Comparison of ENCODE assay signal across 1 cellular context in the genomic region with DNA sequence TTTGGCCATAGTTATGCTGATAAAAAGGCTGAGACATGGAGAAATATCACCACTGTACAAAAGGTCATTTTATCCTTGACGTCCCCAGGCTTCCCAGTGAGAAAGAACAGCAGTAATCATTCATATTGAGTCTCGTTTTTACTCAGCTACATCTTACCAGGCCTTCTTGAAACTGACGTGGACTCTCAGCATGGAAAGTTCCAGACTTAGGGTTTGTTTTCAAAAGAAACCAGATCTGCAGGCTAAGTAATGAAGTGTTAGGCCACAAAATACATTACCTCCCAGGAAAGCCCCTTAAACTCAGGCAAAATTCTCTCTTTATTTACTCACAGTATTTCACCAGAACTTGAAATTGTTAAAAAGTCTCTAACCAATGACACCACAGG.
TF ChIP-seq lines count a peak whose summit lies in the region.

No MANE protein-coding gene starts in this region.

TF ChIP-seq in H1, 55 proteins besides CTCF, POLR2A, EP300 and RAD21 (continued from another document):
- TF ChIP-seq, protein P1, sequence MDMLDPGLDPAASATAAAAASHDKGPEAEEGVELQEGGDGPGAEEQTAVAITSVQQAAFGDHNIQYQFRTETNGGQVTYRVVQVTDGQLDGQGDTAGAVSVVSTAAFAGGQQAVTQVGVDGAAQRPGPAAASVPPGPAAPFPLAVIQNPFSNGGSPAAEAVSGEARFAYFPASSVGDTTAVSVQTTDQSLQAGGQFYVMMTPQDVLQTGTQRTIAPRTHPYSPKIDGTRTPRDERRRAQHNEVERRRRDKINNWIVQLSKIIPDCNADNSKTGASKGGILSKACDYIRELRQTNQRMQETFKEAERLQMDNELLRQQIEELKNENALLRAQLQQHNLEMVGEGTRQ (IDR thresholded peaks at IDR 0.05; ENCODE audit: low read length) = no peak
- TF ChIP-seq SIN3A (conservative IDR thresholded peaks at IDR 0.05 in 1 of 2, IDR thresholded peaks at IDR 0.05 in 1 of 2; ENCODE audit: low read depth in 1 of 2, low read length in 2 of 2) (no peak), CHD2 (IDR thresholded peaks at IDR 0.05; ENCODE audit: low read length) (no peak), TAF7 (optimal IDR thresholded peaks at IDR 0.05; ENCODE audit: borderline replicate concordance, low read depth, low read length) (no peak), CTBP2 (IDR thresholded peaks at IDR 0.05; ENCODE audit: borderline replicate concordance, insufficient read depth, insufficient read length, low read length) (no peak), SIX5 (IDR thresholded peaks at IDR 0.05; ENCODE audit: low read depth, low read length) (no peak)
- TF ChIP-seq, protein P2, sequence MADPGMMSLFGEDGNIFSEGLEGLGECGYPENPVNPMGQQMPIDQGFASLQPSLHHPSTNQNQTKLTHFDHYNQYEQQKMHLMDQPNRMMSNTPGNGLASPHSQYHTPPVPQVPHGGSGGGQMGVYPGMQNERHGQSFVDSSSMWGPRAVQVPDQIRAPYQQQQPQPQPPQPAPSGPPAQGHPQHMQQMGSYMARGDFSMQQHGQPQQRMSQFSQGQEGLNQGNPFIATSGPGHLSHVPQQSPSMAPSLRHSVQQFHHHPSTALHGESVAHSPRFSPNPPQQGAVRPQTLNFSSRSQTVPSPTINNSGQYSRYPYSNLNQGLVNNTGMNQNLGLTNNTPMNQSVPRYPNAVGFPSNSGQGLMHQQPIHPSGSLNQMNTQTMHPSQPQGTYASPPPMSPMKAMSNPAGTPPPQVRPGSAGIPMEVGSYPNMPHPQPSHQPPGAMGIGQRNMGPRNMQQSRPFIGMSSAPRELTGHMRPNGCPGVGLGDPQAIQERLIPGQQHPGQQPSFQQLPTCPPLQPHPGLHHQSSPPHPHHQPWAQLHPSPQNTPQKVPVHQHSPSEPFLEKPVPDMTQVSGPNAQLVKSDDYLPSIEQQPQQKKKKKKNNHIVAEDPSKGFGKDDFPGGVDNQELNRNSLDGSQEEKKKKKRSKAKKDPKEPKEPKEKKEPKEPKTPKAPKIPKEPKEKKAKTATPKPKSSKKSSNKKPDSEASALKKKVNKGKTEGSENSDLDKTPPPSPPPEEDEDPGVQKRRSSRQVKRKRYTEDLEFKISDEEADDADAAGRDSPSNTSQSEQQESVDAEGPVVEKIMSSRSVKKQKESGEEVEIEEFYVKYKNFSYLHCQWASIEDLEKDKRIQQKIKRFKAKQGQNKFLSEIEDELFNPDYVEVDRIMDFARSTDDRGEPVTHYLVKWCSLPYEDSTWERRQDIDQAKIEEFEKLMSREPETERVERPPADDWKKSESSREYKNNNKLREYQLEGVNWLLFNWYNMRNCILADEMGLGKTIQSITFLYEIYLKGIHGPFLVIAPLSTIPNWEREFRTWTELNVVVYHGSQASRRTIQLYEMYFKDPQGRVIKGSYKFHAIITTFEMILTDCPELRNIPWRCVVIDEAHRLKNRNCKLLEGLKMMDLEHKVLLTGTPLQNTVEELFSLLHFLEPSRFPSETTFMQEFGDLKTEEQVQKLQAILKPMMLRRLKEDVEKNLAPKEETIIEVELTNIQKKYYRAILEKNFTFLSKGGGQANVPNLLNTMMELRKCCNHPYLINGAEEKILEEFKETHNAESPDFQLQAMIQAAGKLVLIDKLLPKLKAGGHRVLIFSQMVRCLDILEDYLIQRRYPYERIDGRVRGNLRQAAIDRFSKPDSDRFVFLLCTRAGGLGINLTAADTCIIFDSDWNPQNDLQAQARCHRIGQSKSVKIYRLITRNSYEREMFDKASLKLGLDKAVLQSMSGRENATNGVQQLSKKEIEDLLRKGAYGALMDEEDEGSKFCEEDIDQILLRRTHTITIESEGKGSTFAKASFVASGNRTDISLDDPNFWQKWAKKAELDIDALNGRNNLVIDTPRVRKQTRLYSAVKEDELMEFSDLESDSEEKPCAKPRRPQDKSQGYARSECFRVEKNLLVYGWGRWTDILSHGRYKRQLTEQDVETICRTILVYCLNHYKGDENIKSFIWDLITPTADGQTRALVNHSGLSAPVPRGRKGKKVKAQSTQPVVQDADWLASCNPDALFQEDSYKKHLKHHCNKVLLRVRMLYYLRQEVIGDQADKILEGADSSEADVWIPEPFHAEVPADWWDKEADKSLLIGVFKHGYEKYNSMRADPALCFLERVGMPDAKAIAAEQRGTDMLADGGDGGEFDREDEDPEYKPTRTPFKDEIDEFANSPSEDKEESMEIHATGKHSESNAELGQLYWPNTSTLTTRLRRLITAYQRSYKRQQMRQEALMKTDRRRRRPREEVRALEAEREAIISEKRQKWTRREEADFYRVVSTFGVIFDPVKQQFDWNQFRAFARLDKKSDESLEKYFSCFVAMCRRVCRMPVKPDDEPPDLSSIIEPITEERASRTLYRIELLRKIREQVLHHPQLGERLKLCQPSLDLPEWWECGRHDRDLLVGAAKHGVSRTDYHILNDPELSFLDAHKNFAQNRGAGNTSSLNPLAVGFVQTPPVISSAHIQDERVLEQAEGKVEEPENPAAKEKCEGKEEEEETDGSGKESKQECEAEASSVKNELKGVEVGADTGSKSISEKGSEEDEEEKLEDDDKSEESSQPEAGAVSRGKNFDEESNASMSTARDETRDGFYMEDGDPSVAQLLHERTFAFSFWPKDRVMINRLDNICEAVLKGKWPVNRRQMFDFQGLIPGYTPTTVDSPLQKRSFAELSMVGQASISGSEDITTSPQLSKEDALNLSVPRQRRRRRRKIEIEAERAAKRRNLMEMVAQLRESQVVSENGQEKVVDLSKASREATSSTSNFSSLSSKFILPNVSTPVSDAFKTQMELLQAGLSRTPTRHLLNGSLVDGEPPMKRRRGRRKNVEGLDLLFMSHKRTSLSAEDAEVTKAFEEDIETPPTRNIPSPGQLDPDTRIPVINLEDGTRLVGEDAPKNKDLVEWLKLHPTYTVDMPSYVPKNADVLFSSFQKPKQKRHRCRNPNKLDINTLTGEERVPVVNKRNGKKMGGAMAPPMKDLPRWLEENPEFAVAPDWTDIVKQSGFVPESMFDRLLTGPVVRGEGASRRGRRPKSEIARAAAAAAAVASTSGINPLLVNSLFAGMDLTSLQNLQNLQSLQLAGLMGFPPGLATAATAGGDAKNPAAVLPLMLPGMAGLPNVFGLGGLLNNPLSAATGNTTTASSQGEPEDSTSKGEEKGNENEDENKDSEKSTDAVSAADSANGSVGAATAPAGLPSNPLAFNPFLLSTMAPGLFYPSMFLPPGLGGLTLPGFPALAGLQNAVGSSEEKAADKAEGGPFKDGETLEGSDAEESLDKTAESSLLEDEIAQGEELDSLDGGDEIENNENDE (IDR thresholded peaks at IDR 0.05; ENCODE audit: insufficient replicate concordance, low read length) = no peak
TF ChIP-seq in H1: peak in this region for 0.
